In genomic region chr7:111198255-111198654, GRCh38 we compare ENCODE assay signal across 10 cellular contexts.
A peak's percentile ranks its signal among the peaks of the same experiment; 100 is the strongest.
DNase-seq lines count a peak whose midpoint lies in the region; ATAC-seq, FAIRE-seq and TF ChIP-seq lines count a peak whose summit lies in the region.
"Had no signal": no experiment of that assay in that cellular context is flagged by ENCODE, and none has a peak within 500 bp of the region (broad histone marks: within the 10 kb centered on the region; RNA-seq: fewer than 3 reads in every experiment).

No MANE protein-coding gene starts in this region.

- DNase-seq in H54 (ENCODE audit: insufficient read length, low spot score) (peak; percentile 21), PC-3 (peak; percentile 96), epidermal melanocyte (ENCODE audit: insufficient read length, low spot score) (peak; percentile 17), midbrain (lab: John Stamatoyannopoulos, UW) (no peak), Right ventricle myocardium inferior (ENCODE audit: missing footprints) (no peak), cerebellar cortex (ENCODE audit: low spot score) (no peak)
- DNase-seq: RPMI8226 had no signal

- H3K4me2 ChIP-seq in PC-3 (ENCODE audit: low read length) (peak overlapping the region; percentile 59), skeletal muscle satellite cell (ENCODE audit: low read length) (peak overlapping the region; percentile 56)

- no peak overlapping the region; the same call in 1 of the 2 replicates for H2AFZ ChIP-seq in PC-3 (ENCODE audit: low read length)

- CTCF ChIA-PET in PC-3 (lab: Charles Lee), result no interaction called here

- H3K9ac ChIP-seq in PC-3 (ENCODE audit: low read length), result peak overlapping the region; percentile 39
- no peak overlapping the region for H3K9ac ChIP-seq in skeletal muscle satellite cell (ENCODE audit: low read depth, low read length)

- TF ChIP-seq POLR2A in H54 (IDR thresholded peaks at IDR 0.05; ENCODE audit: low read depth, low read length), result no peak

- no peaks in the 10 kb centered on the region for H4K20me1 ChIP-seq in PC-3 (ENCODE audit: low read length)

- no TSS peak for BruUV-seq in PC-3 (replicated peaks; lab: Mats Ljungman, UMichigan)

- ATAC-seq in PC-3, result peak; percentile 96
- ATAC-seq in HG02642 (IDR thresholded peaks at IDR 0.05; ENCODE audit: poor library complexity, unreplicated experiment), result no peak
- no peak for ATAC-seq in Right ventricle myocardium inferior

- no peaks in the 10 kb centered on the region for H3F3A ChIP-seq in PC-3 (ENCODE audit: low read length, unreplicated experiment)

- H3K9me3 ChIP-seq in PC-3 (ENCODE audit: low read length), result no peaks in the 10 kb centered on the region
- H3K9me3 ChIP-seq in skeletal muscle satellite cell (replicated peaks; ENCODE audit: low read length), result no peaks in the 10 kb centered on the region

- peaks cover 28% of the 10 kb centered on the region for H3K4me1 ChIP-seq in PC-3 (ENCODE audit: insufficient read depth, low read length)
- peaks cover 24% of the 10 kb centered on the region for H3K4me1 ChIP-seq in skeletal muscle satellite cell (ENCODE audit: control insufficient read depth, insufficient read depth, low read length)

- intact Hi-C loops in PC-3 (cut with micrococcal nuclease) (loop anchor here (1.0 to 5.0 kb wide), 3 partner anchors 65 to 276 kb away; no protein-coding TSS in a partner anchor), Right ventricle myocardium inferior (cut with DNase I) (no loop called here)

- POLR2A ChIA-PET in PC-3 (lab: Charles Lee; ENCODE audit: unreplicated experiment), result interaction anchor here (0.7 kb wide), 2 partner anchors 40 to 605 kb away, joined by 3 read pairs; no protein-coding TSS in a partner anchor

- no peak overlapping the region for H3K4me3 ChIP-seq in PC-3 (ENCODE audit: low read length)
- H3K4me3 ChIP-seq in skeletal muscle satellite cell (ENCODE audit: low read length), result no peak overlapping the region
- H3K4me3 ChIP-seq: lung had no signal

- peak; percentile 100 for FAIRE-seq in H54 (lab: Jason Lieb, UNC)

- H3K27ac ChIP-seq in PC-3 (ENCODE audit: low read length), result peak overlapping the region; percentile 86

- no peaks in the 10 kb centered on the region for H3K79me2 ChIP-seq in PC-3 (ENCODE audit: low read length)

- H3K36me3 ChIP-seq in PC-3 (ENCODE audit: low read depth, low read length) (no peaks in the 10 kb centered on the region), skeletal muscle satellite cell (ENCODE audit: insufficient read depth, low read length) (no peaks in the 10 kb centered on the region)

- H3K27me3 ChIP-seq in PC-3 (ENCODE audit: low read length) (no peaks in the 10 kb centered on the region), skeletal muscle satellite cell (ENCODE audit: control insufficient read depth, insufficient read depth, low read length) (no peaks in the 10 kb centered on the region)

- TF ChIP-seq CTCF in PC-3 (conservative IDR thresholded peaks at IDR 0.05; ENCODE audit: low read depth, low read length), result no peak

- H3K9me2 ChIP-seq in PC-3 (replicated peaks; ENCODE audit: low read length), result no peaks in the 10 kb centered on the region

Comparison
In these comparisons a context has a peak if more than half of its experiments do, and no peak if none do; other contexts are left out.
1. DNase-seq: peak in H54 (single experiment), PC-3 (single experiment) and epidermal melanocyte (single experiment); none in midbrain (single experiment), Right ventricle myocardium inferior (single experiment) and cerebellar cortex (single experiment).